8 cellular contexts compared by ENCODE assay signal in genomic region chr4:38177792-38178665, GRCh38.
DNase-seq lines count a peak whose midpoint lies in the region; ATAC-seq and TF ChIP-seq lines count a peak whose summit lies in the region.

No MANE protein-coding gene starts in this region.

- H3K4me1 Mint-ChIP-seq in T-helper 17 cell = peaks cover 29% of the 10 kb centered on the region

- DNase-seq in GM03348 (ENCODE audit: low spot score) = peak; percentile 61
- peak in 1 of 3 donors; percentile 18 for DNase-seq in T-helper 17 cell
- DNase-seq in central memory CD4-positive, alpha-beta T cell = peak; percentile 37
- DNase-seq in omental fat pad (ENCODE audit: low spot score) = peak; percentile 64
- DNase-seq in NCI-H187 treated with DMSO at 0.1 percent for 48 hours (lab: John Stamatoyannopoulos, UW) = no peak
- DNase-seq in kidney glomerular epithelial cell (lab: John Stamatoyannopoulos, UW) = no peak

- TF ChIP-seq CTCF in omental fat pad (IDR thresholded peaks at IDR 0.05) = no peak

- H3K9me3 ChIP-seq in T-helper 17 cell (ENCODE audit: control insufficient read depth, low read length, poor library complexity, severe bottlenecking) = no peaks in the 10 kb centered on the region

- no peaks in the 10 kb centered on the region for H3K36me3 Mint-ChIP-seq in T-helper 17 cell (ENCODE audit: low read depth)

- no peaks in the 10 kb centered on the region for H3K27me3 Mint-ChIP-seq in T-helper 17 cell

- peak overlapping the region; percentile 86 for H3K27ac Mint-ChIP-seq in T-helper 17 cell

- ATAC-seq in T-helper 17 cell = peak; percentile 77
- ATAC-seq in omental fat pad (ENCODE audit: low FRiP score) = peak; percentile 78
- ATAC-seq in HG03442 (IDR thresholded peaks at IDR 0.05; ENCODE audit: unreplicated experiment) = no peak
- no peak for ATAC-seq in HG03045 (IDR thresholded peaks at IDR 0.05; ENCODE audit: unreplicated experiment)

- H3K4me3 Mint-ChIP-seq in T-helper 17 cell = peak overlapping the region; percentile 78

Comparison
In these comparisons a context has a peak if more than half of its experiments do, and no peak if none do; other contexts are left out.
1. DNase-seq: peak in GM03348 (single experiment), central memory CD4-positive, alpha-beta T cell (single experiment) and omental fat pad (single experiment); none in NCI-H187 treated with DMSO at 0.1 percent for 48 hours (single experiment) and kidney glomerular epithelial cell (single experiment).
2. ATAC-seq: peak in T-helper 17 cell (single experiment) and omental fat pad (single experiment); none in HG03442 (single experiment) and HG03045 (single experiment).